Comparison of ENCODE assay signal across 3 cellular contexts in the genomic region with DNA sequence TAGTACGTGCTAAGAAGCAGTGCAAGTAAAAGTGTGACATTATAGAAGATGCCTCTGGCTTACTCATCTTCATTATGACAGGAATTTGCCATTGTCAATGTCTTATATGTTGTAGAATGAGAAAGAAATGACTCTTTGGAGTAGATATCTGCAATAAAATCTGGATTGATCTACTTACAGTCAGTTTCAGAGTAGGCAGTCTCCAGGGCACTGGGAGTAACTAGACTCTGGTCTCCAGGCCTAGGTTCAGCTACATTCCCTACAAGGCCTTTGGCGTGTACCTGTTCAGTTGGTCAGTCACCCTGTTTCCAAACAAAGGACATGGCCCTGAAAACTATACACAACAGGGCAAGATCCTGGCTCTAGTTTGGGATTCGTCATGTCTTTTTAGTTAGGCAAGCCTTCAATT.
TF ChIP-seq lines count a peak whose summit lies in the region.

No MANE protein-coding gene starts in this region.

TF ChIP-seq in liver, 16 proteins besides CTCF, POLR2A, EP300 and RAD21:
- TF ChIP-seq GABPA (IDR thresholded peaks at IDR 0.05 in 1 of 2, conservative IDR thresholded peaks at IDR 0.05 in 1 of 2) = no peak
- TF ChIP-seq HNF4A (conservative IDR thresholded peaks at IDR 0.05) = peak; percentile 94 to 96
- TF ChIP-seq RXRA (IDR thresholded peaks at IDR 0.05) = peak; percentile 82 to 94
- peak; percentile 75 for TF ChIP-seq SP1 (IDR thresholded peaks at IDR 0.05)
- TF ChIP-seq, protein P1, sequence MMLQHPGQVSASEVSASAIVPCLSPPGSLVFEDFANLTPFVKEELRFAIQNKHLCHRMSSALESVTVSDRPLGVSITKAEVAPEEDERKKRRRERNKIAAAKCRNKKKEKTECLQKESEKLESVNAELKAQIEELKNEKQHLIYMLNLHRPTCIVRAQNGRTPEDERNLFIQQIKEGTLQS (IDR thresholded peaks at IDR 0.05) = no peak
- TF ChIP-seq, protein P2, sequence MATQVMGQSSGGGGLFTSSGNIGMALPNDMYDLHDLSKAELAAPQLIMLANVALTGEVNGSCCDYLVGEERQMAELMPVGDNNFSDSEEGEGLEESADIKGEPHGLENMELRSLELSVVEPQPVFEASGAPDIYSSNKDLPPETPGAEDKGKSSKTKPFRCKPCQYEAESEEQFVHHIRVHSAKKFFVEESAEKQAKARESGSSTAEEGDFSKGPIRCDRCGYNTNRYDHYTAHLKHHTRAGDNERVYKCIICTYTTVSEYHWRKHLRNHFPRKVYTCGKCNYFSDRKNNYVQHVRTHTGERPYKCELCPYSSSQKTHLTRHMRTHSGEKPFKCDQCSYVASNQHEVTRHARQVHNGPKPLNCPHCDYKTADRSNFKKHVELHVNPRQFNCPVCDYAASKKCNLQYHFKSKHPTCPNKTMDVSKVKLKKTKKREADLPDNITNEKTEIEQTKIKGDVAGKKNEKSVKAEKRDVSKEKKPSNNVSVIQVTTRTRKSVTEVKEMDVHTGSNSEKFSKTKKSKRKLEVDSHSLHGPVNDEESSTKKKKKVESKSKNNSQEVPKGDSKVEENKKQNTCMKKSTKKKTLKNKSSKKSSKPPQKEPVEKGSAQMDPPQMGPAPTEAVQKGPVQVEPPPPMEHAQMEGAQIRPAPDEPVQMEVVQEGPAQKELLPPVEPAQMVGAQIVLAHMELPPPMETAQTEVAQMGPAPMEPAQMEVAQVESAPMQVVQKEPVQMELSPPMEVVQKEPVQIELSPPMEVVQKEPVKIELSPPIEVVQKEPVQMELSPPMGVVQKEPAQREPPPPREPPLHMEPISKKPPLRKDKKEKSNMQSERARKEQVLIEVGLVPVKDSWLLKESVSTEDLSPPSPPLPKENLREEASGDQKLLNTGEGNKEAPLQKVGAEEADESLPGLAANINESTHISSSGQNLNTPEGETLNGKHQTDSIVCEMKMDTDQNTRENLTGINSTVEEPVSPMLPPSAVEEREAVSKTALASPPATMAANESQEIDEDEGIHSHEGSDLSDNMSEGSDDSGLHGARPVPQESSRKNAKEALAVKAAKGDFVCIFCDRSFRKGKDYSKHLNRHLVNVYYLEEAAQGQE (IDR thresholded peaks at IDR 0.05) = peak; percentile 28
- TF ChIP-seq FOXA2 (IDR thresholded peaks at IDR 0.05) = peak; percentile 10
- TF ChIP-seq YY1 (IDR thresholded peaks at IDR 0.05) = peak; percentile 39
- TF ChIP-seq, protein P3, sequence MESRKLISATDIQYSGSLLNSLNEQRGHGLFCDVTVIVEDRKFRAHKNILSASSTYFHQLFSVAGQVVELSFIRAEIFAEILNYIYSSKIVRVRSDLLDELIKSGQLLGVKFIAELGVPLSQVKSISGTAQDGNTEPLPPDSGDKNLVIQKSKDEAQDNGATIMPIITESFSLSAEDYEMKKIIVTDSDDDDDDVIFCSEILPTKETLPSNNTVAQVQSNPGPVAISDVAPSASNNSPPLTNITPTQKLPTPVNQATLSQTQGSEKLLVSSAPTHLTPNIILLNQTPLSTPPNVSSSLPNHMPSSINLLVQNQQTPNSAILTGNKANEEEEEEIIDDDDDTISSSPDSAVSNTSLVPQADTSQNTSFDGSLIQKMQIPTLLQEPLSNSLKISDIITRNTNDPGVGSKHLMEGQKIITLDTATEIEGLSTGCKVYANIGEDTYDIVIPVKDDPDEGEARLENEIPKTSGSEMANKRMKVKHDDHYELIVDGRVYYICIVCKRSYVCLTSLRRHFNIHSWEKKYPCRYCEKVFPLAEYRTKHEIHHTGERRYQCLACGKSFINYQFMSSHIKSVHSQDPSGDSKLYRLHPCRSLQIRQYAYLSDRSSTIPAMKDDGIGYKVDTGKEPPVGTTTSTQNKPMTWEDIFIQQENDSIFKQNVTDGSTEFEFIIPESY (IDR thresholded peaks at IDR 0.05) = no peak
- TF ChIP-seq EGR1 (IDR thresholded peaks at IDR 0.05; ENCODE audit: low read depth in 2 of 2) = no peak
- peak in 1 of 2 donors; percentile 46 for TF ChIP-seq JUND (IDR thresholded peaks at IDR 0.05)
- no peak for TF ChIP-seq TAF1 (conservative IDR thresholded peaks at IDR 0.05)
- peak; percentile 66 for TF ChIP-seq HNF4G (IDR thresholded peaks at IDR 0.05)
TF ChIP-seq in liver: peak in this region for 8.

TF ChIP-seq in HepG2, 621 proteins besides CTCF, POLR2A, EP300 and RAD21:
- no peak for TF ChIP-seq NR1H2 (CRISPR knock-in tag; IDR thresholded peaks at IDR 0.05; ENCODE audit: borderline replicate concordance, low read depth)
- no peak for TF ChIP-seq SP4 (CRISPR knock-in tag; IDR thresholded peaks at IDR 0.05)
- no peak for TF ChIP-seq NCOA2 (CRISPR knock-in tag; IDR thresholded peaks at IDR 0.05)
- TF ChIP-seq SMC3 (IDR thresholded peaks at IDR 0.05; ENCODE audit: low read length) = no peak
- TF ChIP-seq, protein P4, sequence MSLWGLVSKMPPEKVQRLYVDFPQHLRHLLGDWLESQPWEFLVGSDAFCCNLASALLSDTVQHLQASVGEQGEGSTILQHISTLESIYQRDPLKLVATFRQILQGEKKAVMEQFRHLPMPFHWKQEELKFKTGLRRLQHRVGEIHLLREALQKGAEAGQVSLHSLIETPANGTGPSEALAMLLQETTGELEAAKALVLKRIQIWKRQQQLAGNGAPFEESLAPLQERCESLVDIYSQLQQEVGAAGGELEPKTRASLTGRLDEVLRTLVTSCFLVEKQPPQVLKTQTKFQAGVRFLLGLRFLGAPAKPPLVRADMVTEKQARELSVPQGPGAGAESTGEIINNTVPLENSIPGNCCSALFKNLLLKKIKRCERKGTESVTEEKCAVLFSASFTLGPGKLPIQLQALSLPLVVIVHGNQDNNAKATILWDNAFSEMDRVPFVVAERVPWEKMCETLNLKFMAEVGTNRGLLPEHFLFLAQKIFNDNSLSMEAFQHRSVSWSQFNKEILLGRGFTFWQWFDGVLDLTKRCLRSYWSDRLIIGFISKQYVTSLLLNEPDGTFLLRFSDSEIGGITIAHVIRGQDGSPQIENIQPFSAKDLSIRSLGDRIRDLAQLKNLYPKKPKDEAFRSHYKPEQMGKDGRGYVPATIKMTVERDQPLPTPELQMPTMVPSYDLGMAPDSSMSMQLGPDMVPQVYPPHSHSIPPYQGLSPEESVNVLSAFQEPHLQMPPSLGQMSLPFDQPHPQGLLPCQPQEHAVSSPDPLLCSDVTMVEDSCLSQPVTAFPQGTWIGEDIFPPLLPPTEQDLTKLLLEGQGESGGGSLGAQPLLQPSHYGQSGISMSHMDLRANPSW (CRISPR knock-in tag; IDR thresholded peaks at IDR 0.05; ENCODE audit: borderline replicate concordance) = no peak
- TF ChIP-seq RXRA (CRISPR knock-in tag; IDR thresholded peaks at IDR 0.05) = no peak
- TF ChIP-seq ARNT2 (CRISPR knock-in tag; IDR thresholded peaks at IDR 0.05; ENCODE audit: low read depth) = no peak
- TF ChIP-seq HOXA9 (CRISPR knock-in tag; IDR thresholded peaks at IDR 0.05; ENCODE audit: borderline replicate concordance) = no peak
- no peak for TF ChIP-seq ZNF432 (CRISPR knock-in tag; IDR thresholded peaks at IDR 0.05; ENCODE audit: borderline replicate concordance)
- TF ChIP-seq, protein P5, sequence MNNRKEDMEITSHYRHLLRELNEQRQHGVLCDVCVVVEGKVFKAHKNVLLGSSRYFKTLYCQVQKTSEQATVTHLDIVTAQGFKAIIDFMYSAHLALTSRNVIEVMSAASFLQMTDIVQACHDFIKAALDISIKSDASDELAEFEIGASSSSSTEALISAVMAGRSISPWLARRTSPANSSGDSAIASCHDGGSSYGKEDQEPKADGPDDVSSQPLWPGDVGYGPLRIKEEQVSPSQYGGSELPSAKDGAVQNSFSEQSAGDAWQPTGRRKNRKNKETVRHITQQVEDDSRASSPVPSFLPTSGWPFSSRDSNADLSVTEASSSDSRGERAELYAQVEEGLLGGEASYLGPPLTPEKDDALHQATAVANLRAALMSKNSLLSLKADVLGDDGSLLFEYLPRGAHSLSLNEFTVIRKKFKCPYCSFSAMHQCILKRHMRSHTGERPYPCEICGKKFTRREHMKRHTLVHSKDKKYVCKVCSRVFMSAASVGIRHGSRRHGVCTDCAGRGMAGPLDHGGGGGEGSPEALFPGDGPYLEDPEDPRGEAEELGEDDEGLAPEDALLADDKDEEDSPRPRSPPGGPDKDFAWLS (CRISPR knock-in tag; IDR thresholded peaks at IDR 0.05; ENCODE audit: borderline replicate concordance) = no peak
- TF ChIP-seq, protein P6, sequence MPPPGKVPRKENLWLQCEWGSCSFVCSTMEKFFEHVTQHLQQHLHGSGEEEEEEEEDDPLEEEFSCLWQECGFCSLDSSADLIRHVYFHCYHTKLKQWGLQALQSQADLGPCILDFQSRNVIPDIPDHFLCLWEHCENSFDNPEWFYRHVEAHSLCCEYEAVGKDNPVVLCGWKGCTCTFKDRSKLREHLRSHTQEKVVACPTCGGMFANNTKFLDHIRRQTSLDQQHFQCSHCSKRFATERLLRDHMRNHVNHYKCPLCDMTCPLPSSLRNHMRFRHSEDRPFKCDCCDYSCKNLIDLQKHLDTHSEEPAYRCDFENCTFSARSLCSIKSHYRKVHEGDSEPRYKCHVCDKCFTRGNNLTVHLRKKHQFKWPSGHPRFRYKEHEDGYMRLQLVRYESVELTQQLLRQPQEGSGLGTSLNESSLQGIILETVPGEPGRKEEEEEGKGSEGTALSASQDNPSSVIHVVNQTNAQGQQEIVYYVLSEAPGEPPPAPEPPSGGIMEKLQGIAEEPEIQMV (CRISPR knock-in tag; IDR thresholded peaks at IDR 0.05; ENCODE audit: low read depth) = no peak
- TF ChIP-seq, protein P7, sequence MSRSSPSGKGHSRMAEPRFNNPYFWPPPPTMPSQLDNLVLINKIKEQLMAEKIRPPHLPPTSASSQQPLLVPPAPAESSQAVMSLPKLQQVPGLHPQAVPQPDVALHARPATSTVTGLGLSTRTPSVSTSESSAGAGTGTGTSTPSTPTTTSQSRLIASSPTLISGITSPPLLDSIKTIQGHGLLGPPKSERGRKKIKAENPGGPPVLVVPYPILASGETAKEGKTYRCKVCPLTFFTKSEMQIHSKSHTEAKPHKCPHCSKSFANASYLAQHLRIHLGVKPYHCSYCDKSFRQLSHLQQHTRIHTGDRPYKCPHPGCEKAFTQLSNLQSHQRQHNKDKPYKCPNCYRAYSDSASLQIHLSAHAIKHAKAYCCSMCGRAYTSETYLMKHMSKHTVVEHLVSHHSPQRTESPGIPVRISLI (CRISPR knock-in tag; IDR thresholded peaks at IDR 0.05; ENCODE audit: borderline replicate concordance) = no peak
- no peak for TF ChIP-seq ZNF564 (CRISPR knock-in tag; IDR thresholded peaks at IDR 0.05)

TF ChIP-seq in IMR-90, 13 proteins besides CTCF, POLR2A, EP300 and RAD21:
- TF ChIP-seq RFX5 (IDR thresholded peaks at IDR 0.05; ENCODE audit: low read depth, low read length) (no peak), CHD1 (IDR thresholded peaks at IDR 0.05; ENCODE audit: low read depth, low read length) (no peak), MAZ (IDR thresholded peaks at IDR 0.05; ENCODE audit: borderline replicate concordance, low read depth, low read length) (no peak), CEBPB (IDR thresholded peaks at IDR 0.05; ENCODE audit: low read depth, low read length) (no peak), RCOR1 (IDR thresholded peaks at IDR 0.05; ENCODE audit: insufficient replicate concordance, low read length) (no peak), MAFK (IDR thresholded peaks at IDR 0.05; ENCODE audit: low read depth, low read length) (no peak), BHLHE40 (IDR thresholded peaks at IDR 0.05; ENCODE audit: low read depth, low read length) (no peak), SMC3 (IDR thresholded peaks at IDR 0.05; ENCODE audit: low read depth, low read length) (no peak), FOS (IDR thresholded peaks at IDR 0.05; ENCODE audit: low read depth, low read length) (no peak), NFE2L2 (IDR thresholded peaks at IDR 0.05; ENCODE audit: low read depth, low read length) (no peak), MXI1 (IDR thresholded peaks at IDR 0.05; ENCODE audit: borderline replicate concordance, low read depth, low read length) (no peak)
- TF ChIP-seq, protein P8, sequence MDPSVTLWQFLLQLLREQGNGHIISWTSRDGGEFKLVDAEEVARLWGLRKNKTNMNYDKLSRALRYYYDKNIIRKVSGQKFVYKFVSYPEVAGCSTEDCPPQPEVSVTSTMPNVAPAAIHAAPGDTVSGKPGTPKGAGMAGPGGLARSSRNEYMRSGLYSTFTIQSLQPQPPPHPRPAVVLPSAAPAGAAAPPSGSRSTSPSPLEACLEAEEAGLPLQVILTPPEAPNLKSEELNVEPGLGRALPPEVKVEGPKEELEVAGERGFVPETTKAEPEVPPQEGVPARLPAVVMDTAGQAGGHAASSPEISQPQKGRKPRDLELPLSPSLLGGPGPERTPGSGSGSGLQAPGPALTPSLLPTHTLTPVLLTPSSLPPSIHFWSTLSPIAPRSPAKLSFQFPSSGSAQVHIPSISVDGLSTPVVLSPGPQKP (IDR thresholded peaks at IDR 0.05; ENCODE audit: borderline replicate concordance, low read depth, low read length) = no peak
- TF ChIP-seq, protein P9, sequence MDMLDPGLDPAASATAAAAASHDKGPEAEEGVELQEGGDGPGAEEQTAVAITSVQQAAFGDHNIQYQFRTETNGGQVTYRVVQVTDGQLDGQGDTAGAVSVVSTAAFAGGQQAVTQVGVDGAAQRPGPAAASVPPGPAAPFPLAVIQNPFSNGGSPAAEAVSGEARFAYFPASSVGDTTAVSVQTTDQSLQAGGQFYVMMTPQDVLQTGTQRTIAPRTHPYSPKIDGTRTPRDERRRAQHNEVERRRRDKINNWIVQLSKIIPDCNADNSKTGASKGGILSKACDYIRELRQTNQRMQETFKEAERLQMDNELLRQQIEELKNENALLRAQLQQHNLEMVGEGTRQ (IDR thresholded peaks at IDR 0.05; ENCODE audit: low read depth, low read length) = no peak
